8 cellular contexts compared by ENCODE assay signal in genomic region chr1:156583821-156584622, GRCh38. TPM values are rescaled to one million over a fixed set of nuclear protein-coding genes. Genes with fewer than 3 reads are reported as not detected.
DNase-seq lines count a peak whose midpoint lies in the region; ATAC-seq lines count a peak whose summit lies in the region.

No MANE protein-coding gene starts in this region.

- DNase-seq in C1 segment of cervical spinal cord (lab: John Stamatoyannopoulos, UW) = peak in 11 of 14 donors; percentile 9 to 60 (median 36)
- DNase-seq in HK-2 (ENCODE audit: unreplicated experiment) = peak; percentile 61
- DNase-seq in NCI-H748 (lab: John Stamatoyannopoulos, UW; ENCODE audit: unreplicated experiment) = peak; percentile 76
- DNase-seq in activated CD4-positive, alpha-beta T cell treated with anti-CD3 and anti-CD28 coated beads, Interleukin-2, amount 50 U/mL, for 1 hour = peak; percentile 75
- DNase-seq in dermis blood vessel endothelial cell = peak; percentile 95
- peak; percentile 69 to 89 for DNase-seq in lung microvascular endothelial cell (ENCODE audit: low read depth in 2 of 2)
- DNase-seq in stimulated activated CD8-positive, alpha-beta memory T cell treated with anti-CD3 and anti-CD28 coated beads, Interleukin-2, amount 100 ng/mL, for 1 hour (ENCODE audit: low read depth in 2 of 2) = peak; percentile 43 to 51

- no peak for ATAC-seq in GM18868 (IDR thresholded peaks at IDR 0.05; ENCODE audit: unreplicated experiment)

RNA-seq across cellular contexts. Expression of gene TTC24, which starts 4.5 kb away (rescaled TPM):
- total RNA-seq in dermis blood vessel endothelial cell = not detected in 2 replicates
- not detected in 2 replicates for total RNA-seq in lung microvascular endothelial cell

RNA-seq across cellular contexts. Expression of gene NAXE, which starts 7.6 kb away (rescaled TPM):
- 77.6 and 95.1 TPM in 2 replicates for total RNA-seq in dermis blood vessel endothelial cell
- 56.2 and 58.5 TPM in 2 replicates for total RNA-seq in lung microvascular endothelial cell

RNA-seq across cellular contexts. Expression of gene IQGAP3, which starts 11.7 kb away (rescaled TPM):
- total RNA-seq in dermis blood vessel endothelial cell (7.3 and 37.9 TPM in 2 replicates), lung microvascular endothelial cell (3.0 and 7.0 TPM in 2 replicates)

RNA-seq across cellular contexts. Expression of gene GPATCH4, which starts 17.3 kb away (rescaled TPM):
- total RNA-seq in dermis blood vessel endothelial cell (16.7 and 28.2 TPM in 2 replicates), lung microvascular endothelial cell (8.9 and 9.9 TPM in 2 replicates)

RNA-seq across cellular contexts. Expression of gene HAPLN2, which starts 35.2 kb away (rescaled TPM):
- total RNA-seq in dermis blood vessel endothelial cell (not detected in 2 replicates), lung microvascular endothelial cell (not detected in 2 replicates)

Comparison
In these comparisons a context has a peak if more than half of its experiments do, and no peak if none do; other contexts are left out.
1. DNase-seq: peak in every context shown above with its lines; median percentile 95 in dermis blood vessel endothelial cell; 79 in lung microvascular endothelial cell; 76 in NCI-H748; 75 in activated CD4-positive, alpha-beta T cell treated with anti-CD3 and anti-CD28 coated beads, Interleukin-2, amount 50 U/mL, for 1 hour; 61 in HK-2; 47 in stimulated activated CD8-positive, alpha-beta memory T cell treated with anti-CD3 and anti-CD28 coated beads, Interleukin-2, amount 100 ng/mL, for 1 hour; 36 in C1 segment of cervical spinal cord.